ENCODE assay signal across 8 cellular contexts in genomic region chr10:88271736-88272135, GRCh38.
DNase-seq lines count a peak whose midpoint lies in the region; ATAC-seq, FAIRE-seq and TF ChIP-seq lines count a peak whose summit lies in the region.

No MANE protein-coding gene starts in this region.

- no peak overlapping the region for H3K27ac Mint-ChIP-seq in endodermal cell

- H3F3A ChIP-seq in MM.1S (ENCODE audit: insufficient read depth, low read length): peaks cover 39% of the 10 kb centered on the region

- in situ Hi-C loops in transverse colon (cut with MboI; ENCODE audit: low pct_ligation_motif_present in 1 of 4, low pct_unique_long_range_greater_than_20kb in 1 of 4, low sequenced_read_pairs in 3 of 4): no loop called here

- H3K9me2 ChIP-seq in MM.1S (replicated peaks; ENCODE audit: insufficient read depth, low read length): no peaks in the 10 kb centered on the region

- no peak for FAIRE-seq in GM12891 (lab: Jason Lieb, UNC)

- peak overlapping the region; percentile 55 for H2AFZ ChIP-seq in MM.1S (ENCODE audit: low read length)

- intact Hi-C loops in transverse colon (cut with DNase I; ENCODE audit: low total_unique reads): no loop called here

- H3K79me2 ChIP-seq in MM.1S (ENCODE audit: low read length): no peaks in the 10 kb centered on the region

- TF ChIP-seq CTCF in MM.1S (IDR thresholded peaks at IDR 0.05; ENCODE audit: low read length) (no peak), transverse colon (IDR thresholded peaks at IDR 0.05) (no peak), BE2C (IDR thresholded peaks at IDR 0.05; ENCODE audit: low read depth, low read length) (no peak), endodermal cell (conservative IDR thresholded peaks at IDR 0.05) (no peak)

- peaks cover 2% of the 10 kb centered on the region for H3K27me3 Mint-ChIP-seq in endodermal cell (ENCODE audit: insufficient read depth)

- peak; percentile 21 for ATAC-seq in GM21786 (IDR thresholded peaks at IDR 0.05; ENCODE audit: unreplicated experiment)

- H3K9me3 Mint-ChIP-seq in endodermal cell: no peaks in the 10 kb centered on the region

- TF ChIP-seq POLR2A in GM12891 (IDR thresholded peaks at IDR 0.05; ENCODE audit: low read depth, low read length) (no peak), transverse colon (IDR thresholded peaks at IDR 0.05) (no peak)

- peak overlapping the region; percentile 88 for H3K4me2 ChIP-seq in MM.1S (ENCODE audit: low read depth, low read length)

- H3K4me3 Mint-ChIP-seq in endodermal cell: no peak overlapping the region

- H3K4me1 Mint-ChIP-seq in endodermal cell: peaks cover 2% of the 10 kb centered on the region

- H3K9me3 ChIP-seq in MM.1S (replicated peaks; ENCODE audit: insufficient read depth, low read length) (no peaks in the 10 kb centered on the region), duodenal mucosa (ENCODE audit: control insufficient read depth in 1 of 2, low read length in 2 of 2) (no peaks in the 10 kb centered on the region), transverse colon (no peaks in the 10 kb centered on the region), BE2C (no peaks in the 10 kb centered on the region), endodermal cell (ENCODE audit: control insufficient read depth, low read length) (no peaks in the 10 kb centered on the region)

- H3K36me3 ChIP-seq in MM.1S (replicated peaks; ENCODE audit: insufficient read depth, low read length): no peaks in the 10 kb centered on the region
- no peaks in the 10 kb centered on the region for H3K36me3 ChIP-seq in duodenal mucosa (ENCODE audit: control insufficient read depth in 1 of 2, insufficient read depth in 2 of 2, low read length in 2 of 2)
- no peaks in the 10 kb centered on the region for H3K36me3 ChIP-seq in transverse colon
- no peaks in the 10 kb centered on the region for H3K36me3 ChIP-seq in BE2C
- H3K36me3 ChIP-seq in endodermal cell (ENCODE audit: control insufficient read depth, insufficient read depth, low read length): no peaks in the 10 kb centered on the region

- H3K27me3 ChIP-seq in MM.1S (replicated peaks; ENCODE audit: insufficient read depth, low read length): no peaks in the 10 kb centered on the region
- no peaks in the 10 kb centered on the region for H3K27me3 ChIP-seq in duodenal mucosa (ENCODE audit: control insufficient read depth in 1 of 2, insufficient read depth in 2 of 2, low read length in 2 of 2)
- no peaks in the 10 kb centered on the region for H3K27me3 ChIP-seq in transverse colon
- H3K27me3 ChIP-seq in BE2C: no peaks in the 10 kb centered on the region
- H3K27me3 ChIP-seq in endodermal cell (ENCODE audit: control insufficient read depth, insufficient read depth, low read length, poor library complexity, severe bottlenecking): no peaks in the 10 kb centered on the region

- H3K9ac ChIP-seq in MM.1S (ENCODE audit: low read length) (peak overlapping the region; percentile 75), duodenal mucosa (ENCODE audit: low read depth in 1 of 2, low read length in 2 of 2) (no peak overlapping the region), endodermal cell (ENCODE audit: extremely low read depth, low read length, poor library complexity, severe bottlenecking) (no peak overlapping the region)

- H4K20me1 ChIP-seq in MM.1S (ENCODE audit: insufficient read depth, low read length): no peaks in the 10 kb centered on the region

- no peaks in the 10 kb centered on the region for H3K36me3 Mint-ChIP-seq in endodermal cell (ENCODE audit: low read depth)

- DNase-seq in GM12891 (ENCODE audit: insufficient read length, low spot score) (no peak), MM.1S (no peak), transverse colon (no peak), NCI-H2196 treated with DMSO at 0.1 percent for 48 hours (lab: John Stamatoyannopoulos, UW; ENCODE audit: unreplicated experiment) (no peak), BE2C (no peak), endodermal cell (no peak)

- H3K27ac ChIP-seq in MM.1S (ENCODE audit: low read length) (peak overlapping the region; percentile 99), duodenal mucosa (ENCODE audit: low read depth, low read length) (peak overlapping the region; percentile 35), transverse colon (peak overlapping the region in 3 of 4 donors; percentile 44 to 46 (median 46)), endodermal cell (ENCODE audit: low read depth, low read length) (no peak overlapping the region)

- TF ChIP-seq EP300 in transverse colon (IDR thresholded peaks at IDR 0.05; ENCODE audit: low read depth): no peak

- WGBS in transverse colon (ENCODE audit: low coverage in 1 of 2), 2 donors: 74 to 95% methylated on average over 3 of the region's 3 CpGs
- WGBS in endodermal cell (ENCODE audit: insufficient coverage in 1 of 2, insufficient read length in 1 of 2), 2 experiments: 96% methylated on average over 3 of the region's 3 CpGs

- H3K4me3 ChIP-seq in MM.1S (ENCODE audit: low read length): peak overlapping the region; percentile 50
- H3K4me3 ChIP-seq in duodenal mucosa (ENCODE audit: low read depth in 1 of 2, low read length in 2 of 2): no peak overlapping the region
- no peak overlapping the region for H3K4me3 ChIP-seq in transverse colon
- H3K4me3 ChIP-seq in BE2C (ENCODE audit: low read depth, low read length): no peak overlapping the region
- no peak overlapping the region for H3K4me3 ChIP-seq in endodermal cell (ENCODE audit: low read length)

- H3K4me1 ChIP-seq in MM.1S (ENCODE audit: low read length) (peaks cover 55% of the 10 kb centered on the region), duodenal mucosa (ENCODE audit: control insufficient read depth in 1 of 2, insufficient read depth in 2 of 2, low read length in 2 of 2) (peaks cover 15 to 23% of the 10 kb centered on the region in 2 donors), transverse colon (peaks cover 0 to 13% (median 0%) of the 10 kb centered on the region in 4 donors), BE2C (peaks cover 6% of the 10 kb centered on the region; the same call in 1 of the 2 replicates), endodermal cell (ENCODE audit: control insufficient read depth, insufficient read depth, low read length) (no peaks in the 10 kb centered on the region)

TF ChIP-seq in GM12891, 5 proteins besides CTCF, POLR2A, EP300 and RAD21:
- peak; percentile 78 for TF ChIP-seq SPI1 (IDR thresholded peaks at IDR 0.05; ENCODE audit: low read depth, low read length)
- TF ChIP-seq TAF1 (IDR thresholded peaks at IDR 0.05; ENCODE audit: low read depth, low read length): no peak
- TF ChIP-seq POU2F2 (IDR thresholded peaks at IDR 0.05; ENCODE audit: low read depth, low read length): peak; percentile 7; the same call in 1 of the 2 replicates
